ENCODE assay signal across 1 cellular context in the genomic region with DNA sequence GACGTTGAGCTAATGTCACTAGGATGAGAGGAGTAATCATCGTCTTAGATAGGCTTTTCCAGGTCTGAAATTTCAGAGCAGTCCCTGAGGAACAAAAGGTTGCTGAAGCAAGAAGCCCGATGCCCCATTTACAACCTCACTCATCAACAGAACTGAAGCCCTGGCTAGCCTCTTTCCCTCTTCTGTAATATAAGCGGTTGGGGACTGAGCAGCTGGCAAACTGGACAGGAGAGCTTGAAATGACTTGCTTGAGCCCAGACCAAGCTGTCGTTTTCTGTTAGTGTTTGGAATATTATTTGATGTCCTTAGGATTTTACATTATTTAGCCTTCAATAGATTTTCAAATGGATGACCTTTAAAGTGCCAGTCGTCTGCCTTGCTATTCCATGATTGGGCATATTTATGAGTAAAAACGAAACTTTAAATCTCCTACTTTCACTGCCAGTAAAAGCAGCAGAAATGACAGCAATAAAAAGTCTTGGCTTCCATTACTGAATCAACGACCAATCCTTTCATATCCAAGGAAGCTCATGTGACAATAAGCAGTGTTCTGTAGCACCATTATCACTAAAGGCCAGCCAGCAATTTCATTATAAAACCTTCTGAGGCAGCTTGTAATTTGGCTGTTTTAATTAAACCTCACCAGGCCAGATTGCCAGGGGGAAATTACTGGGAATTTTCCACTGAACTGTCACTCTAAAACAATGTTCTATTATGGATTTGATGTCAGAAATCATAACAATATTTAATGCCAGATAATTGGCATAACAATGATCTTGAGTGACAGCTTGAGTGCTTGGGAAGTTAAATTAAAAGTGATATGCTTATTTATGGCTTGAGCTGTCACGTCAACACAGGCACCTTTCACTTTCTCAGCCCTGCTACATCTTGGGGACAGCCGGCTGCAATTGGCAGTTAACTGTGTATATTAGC.
TF ChIP-seq lines count a peak whose summit lies in the region.

No MANE protein-coding gene starts in this region.

TF ChIP-seq in K562, 482 proteins besides CTCF, POLR2A, EP300 and RAD21 (continues in another document):
- TF ChIP-seq, protein P1, sequence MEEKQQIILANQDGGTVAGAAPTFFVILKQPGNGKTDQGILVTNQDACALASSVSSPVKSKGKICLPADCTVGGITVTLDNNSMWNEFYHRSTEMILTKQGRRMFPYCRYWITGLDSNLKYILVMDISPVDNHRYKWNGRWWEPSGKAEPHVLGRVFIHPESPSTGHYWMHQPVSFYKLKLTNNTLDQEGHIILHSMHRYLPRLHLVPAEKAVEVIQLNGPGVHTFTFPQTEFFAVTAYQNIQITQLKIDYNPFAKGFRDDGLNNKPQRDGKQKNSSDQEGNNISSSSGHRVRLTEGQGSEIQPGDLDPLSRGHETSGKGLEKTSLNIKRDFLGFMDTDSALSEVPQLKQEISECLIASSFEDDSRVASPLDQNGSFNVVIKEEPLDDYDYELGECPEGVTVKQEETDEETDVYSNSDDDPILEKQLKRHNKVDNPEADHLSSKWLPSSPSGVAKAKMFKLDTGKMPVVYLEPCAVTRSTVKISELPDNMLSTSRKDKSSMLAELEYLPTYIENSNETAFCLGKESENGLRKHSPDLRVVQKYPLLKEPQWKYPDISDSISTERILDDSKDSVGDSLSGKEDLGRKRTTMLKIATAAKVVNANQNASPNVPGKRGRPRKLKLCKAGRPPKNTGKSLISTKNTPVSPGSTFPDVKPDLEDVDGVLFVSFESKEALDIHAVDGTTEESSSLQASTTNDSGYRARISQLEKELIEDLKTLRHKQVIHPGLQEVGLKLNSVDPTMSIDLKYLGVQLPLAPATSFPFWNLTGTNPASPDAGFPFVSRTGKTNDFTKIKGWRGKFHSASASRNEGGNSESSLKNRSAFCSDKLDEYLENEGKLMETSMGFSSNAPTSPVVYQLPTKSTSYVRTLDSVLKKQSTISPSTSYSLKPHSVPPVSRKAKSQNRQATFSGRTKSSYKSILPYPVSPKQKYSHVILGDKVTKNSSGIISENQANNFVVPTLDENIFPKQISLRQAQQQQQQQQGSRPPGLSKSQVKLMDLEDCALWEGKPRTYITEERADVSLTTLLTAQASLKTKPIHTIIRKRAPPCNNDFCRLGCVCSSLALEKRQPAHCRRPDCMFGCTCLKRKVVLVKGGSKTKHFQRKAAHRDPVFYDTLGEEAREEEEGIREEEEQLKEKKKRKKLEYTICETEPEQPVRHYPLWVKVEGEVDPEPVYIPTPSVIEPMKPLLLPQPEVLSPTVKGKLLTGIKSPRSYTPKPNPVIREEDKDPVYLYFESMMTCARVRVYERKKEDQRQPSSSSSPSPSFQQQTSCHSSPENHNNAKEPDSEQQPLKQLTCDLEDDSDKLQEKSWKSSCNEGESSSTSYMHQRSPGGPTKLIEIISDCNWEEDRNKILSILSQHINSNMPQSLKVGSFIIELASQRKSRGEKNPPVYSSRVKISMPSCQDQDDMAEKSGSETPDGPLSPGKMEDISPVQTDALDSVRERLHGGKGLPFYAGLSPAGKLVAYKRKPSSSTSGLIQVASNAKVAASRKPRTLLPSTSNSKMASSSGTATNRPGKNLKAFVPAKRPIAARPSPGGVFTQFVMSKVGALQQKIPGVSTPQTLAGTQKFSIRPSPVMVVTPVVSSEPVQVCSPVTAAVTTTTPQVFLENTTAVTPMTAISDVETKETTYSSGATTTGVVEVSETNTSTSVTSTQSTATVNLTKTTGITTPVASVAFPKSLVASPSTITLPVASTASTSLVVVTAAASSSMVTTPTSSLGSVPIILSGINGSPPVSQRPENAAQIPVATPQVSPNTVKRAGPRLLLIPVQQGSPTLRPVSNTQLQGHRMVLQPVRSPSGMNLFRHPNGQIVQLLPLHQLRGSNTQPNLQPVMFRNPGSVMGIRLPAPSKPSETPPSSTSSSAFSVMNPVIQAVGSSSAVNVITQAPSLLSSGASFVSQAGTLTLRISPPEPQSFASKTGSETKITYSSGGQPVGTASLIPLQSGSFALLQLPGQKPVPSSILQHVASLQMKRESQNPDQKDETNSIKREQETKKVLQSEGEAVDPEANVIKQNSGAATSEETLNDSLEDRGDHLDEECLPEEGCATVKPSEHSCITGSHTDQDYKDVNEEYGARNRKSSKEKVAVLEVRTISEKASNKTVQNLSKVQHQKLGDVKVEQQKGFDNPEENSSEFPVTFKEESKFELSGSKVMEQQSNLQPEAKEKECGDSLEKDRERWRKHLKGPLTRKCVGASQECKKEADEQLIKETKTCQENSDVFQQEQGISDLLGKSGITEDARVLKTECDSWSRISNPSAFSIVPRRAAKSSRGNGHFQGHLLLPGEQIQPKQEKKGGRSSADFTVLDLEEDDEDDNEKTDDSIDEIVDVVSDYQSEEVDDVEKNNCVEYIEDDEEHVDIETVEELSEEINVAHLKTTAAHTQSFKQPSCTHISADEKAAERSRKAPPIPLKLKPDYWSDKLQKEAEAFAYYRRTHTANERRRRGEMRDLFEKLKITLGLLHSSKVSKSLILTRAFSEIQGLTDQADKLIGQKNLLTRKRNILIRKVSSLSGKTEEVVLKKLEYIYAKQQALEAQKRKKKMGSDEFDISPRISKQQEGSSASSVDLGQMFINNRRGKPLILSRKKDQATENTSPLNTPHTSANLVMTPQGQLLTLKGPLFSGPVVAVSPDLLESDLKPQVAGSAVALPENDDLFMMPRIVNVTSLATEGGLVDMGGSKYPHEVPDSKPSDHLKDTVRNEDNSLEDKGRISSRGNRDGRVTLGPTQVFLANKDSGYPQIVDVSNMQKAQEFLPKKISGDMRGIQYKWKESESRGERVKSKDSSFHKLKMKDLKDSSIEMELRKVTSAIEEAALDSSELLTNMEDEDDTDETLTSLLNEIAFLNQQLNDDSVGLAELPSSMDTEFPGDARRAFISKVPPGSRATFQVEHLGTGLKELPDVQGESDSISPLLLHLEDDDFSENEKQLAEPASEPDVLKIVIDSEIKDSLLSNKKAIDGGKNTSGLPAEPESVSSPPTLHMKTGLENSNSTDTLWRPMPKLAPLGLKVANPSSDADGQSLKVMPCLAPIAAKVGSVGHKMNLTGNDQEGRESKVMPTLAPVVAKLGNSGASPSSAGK (IDR thresholded peaks at IDR 0.05), result no peak
- TF ChIP-seq SMAD2 (IDR thresholded peaks at IDR 0.05; ENCODE audit: low read depth, low read length), result no peak
- TF ChIP-seq, protein P2, sequence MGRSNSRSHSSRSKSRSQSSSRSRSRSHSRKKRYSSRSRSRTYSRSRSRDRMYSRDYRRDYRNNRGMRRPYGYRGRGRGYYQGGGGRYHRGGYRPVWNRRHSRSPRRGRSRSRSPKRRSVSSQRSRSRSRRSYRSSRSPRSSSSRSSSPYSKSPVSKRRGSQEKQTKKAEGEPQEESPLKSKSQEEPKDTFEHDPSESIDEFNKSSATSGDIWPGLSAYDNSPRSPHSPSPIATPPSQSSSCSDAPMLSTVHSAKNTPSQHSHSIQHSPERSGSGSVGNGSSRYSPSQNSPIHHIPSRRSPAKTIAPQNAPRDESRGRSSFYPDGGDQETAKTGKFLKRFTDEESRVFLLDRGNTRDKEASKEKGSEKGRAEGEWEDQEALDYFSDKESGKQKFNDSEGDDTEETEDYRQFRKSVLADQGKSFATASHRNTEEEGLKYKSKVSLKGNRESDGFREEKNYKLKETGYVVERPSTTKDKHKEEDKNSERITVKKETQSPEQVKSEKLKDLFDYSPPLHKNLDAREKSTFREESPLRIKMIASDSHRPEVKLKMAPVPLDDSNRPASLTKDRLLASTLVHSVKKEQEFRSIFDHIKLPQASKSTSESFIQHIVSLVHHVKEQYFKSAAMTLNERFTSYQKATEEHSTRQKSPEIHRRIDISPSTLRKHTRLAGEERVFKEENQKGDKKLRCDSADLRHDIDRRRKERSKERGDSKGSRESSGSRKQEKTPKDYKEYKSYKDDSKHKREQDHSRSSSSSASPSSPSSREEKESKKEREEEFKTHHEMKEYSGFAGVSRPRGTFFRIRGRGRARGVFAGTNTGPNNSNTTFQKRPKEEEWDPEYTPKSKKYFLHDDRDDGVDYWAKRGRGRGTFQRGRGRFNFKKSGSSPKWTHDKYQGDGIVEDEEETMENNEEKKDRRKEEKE (IDR thresholded peaks at IDR 0.05; ENCODE audit: borderline replicate concordance in 1 of 2, control insufficient read depth in 1 of 2, low read depth in 2 of 2, low read length in 1 of 2), result no peak
- no peak for TF ChIP-seq SNIP1 (IDR thresholded peaks at IDR 0.05; ENCODE audit: low read depth)
- no peak for TF ChIP-seq SMC3 (conservative IDR thresholded peaks at IDR 0.05; ENCODE audit: insufficient read depth, low read depth, low read length)
- TF ChIP-seq NRF1 (conservative IDR thresholded peaks at IDR 0.05 in 1 of 2, IDR thresholded peaks at IDR 0.05 in 1 of 2), result no peak
- no peak for TF ChIP-seq ZNF253 (CRISPR knock-in tag; conservative IDR thresholded peaks at IDR 0.05)
- no peak for TF ChIP-seq BCOR (IDR thresholded peaks at IDR 0.05)
- TF ChIP-seq, protein P3, sequence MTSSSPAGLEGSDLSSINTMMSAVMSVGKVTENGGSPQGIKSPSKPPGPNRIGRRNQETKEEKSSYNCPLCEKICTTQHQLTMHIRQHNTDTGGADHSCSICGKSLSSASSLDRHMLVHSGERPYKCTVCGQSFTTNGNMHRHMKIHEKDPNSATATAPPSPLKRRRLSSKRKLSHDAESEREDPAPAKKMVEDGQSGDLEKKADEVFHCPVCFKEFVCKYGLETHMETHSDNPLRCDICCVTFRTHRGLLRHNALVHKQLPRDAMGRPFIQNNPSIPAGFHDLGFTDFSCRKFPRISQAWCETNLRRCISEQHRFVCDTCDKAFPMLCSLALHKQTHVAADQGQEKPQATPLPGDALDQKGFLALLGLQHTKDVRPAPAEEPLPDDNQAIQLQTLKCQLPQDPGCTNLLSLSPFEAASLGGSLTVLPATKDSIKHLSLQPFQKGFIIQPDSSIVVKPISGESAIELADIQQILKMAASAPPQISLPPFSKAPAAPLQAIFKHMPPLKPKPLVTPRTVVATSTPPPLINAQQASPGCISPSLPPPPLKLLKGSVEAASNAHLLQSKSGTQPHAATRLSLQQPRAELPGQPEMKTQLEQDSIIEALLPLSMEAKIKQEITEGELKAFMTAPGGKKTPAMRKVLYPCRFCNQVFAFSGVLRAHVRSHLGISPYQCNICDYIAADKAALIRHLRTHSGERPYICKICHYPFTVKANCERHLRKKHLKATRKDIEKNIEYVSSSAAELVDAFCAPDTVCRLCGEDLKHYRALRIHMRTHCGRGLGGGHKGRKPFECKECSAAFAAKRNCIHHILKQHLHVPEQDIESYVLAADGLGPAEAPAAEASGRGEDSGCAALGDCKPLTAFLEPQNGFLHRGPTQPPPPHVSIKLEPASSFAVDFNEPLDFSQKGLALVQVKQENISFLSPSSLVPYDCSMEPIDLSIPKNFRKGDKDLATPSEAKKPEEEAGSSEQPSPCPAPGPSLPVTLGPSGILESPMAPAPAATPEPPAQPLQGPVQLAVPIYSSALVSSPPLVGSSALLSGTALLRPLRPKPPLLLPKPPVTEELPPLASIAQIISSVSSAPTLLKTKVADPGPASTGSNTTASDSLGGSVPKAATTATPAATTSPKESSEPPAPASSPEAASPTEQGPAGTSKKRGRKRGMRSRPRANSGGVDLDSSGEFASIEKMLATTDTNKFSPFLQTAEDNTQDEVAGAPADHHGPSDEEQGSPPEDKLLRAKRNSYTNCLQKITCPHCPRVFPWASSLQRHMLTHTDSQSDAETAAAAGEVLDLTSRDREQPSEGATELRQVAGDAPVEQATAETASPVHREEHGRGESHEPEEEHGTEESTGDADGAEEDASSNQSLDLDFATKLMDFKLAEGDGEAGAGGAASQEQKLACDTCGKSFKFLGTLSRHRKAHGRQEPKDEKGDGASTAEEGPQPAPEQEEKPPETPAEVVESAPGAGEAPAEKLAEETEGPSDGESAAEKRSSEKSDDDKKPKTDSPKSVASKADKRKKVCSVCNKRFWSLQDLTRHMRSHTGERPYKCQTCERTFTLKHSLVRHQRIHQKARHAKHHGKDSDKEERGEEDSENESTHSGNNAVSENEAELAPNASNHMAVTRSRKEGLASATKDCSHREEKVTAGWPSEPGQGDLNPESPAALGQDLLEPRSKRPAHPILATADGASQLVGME (CRISPR knock-in tag; IDR thresholded peaks at IDR 0.05), result no peak
- peak; percentile 54 for TF ChIP-seq MEIS2 (IDR thresholded peaks at IDR 0.05; ENCODE audit: partially characterized antibody)
- no peak for TF ChIP-seq ZZZ3 (IDR thresholded peaks at IDR 0.05)
- no peak for TF ChIP-seq HIVEP1 (CRISPR knock-in tag; IDR thresholded peaks at IDR 0.05)
- TF ChIP-seq TCF7L2 (IDR thresholded peaks at IDR 0.05; ENCODE audit: low read depth, low read length), result no peak
- TF ChIP-seq GATAD2A (IDR thresholded peaks at IDR 0.05), result no peak
- TF ChIP-seq SMARCE1 (IDR thresholded peaks at IDR 0.05), result no peak
- no peak for TF ChIP-seq TAF7 (tag; IDR thresholded peaks at IDR 0.05)
- TF ChIP-seq CBFA2T2 (conservative IDR thresholded peaks at IDR 0.05), result no peak
- TF ChIP-seq, protein P4, sequence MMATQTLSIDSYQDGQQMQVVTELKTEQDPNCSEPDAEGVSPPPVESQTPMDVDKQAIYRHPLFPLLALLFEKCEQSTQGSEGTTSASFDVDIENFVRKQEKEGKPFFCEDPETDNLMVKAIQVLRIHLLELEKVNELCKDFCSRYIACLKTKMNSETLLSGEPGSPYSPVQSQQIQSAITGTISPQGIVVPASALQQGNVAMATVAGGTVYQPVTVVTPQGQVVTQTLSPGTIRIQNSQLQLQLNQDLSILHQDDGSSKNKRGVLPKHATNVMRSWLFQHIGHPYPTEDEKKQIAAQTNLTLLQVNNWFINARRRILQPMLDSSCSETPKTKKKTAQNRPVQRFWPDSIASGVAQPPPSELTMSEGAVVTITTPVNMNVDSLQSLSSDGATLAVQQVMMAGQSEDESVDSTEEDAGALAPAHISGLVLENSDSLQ (IDR thresholded peaks at IDR 0.05), result peak; percentile 86
- TF ChIP-seq, protein P5, sequence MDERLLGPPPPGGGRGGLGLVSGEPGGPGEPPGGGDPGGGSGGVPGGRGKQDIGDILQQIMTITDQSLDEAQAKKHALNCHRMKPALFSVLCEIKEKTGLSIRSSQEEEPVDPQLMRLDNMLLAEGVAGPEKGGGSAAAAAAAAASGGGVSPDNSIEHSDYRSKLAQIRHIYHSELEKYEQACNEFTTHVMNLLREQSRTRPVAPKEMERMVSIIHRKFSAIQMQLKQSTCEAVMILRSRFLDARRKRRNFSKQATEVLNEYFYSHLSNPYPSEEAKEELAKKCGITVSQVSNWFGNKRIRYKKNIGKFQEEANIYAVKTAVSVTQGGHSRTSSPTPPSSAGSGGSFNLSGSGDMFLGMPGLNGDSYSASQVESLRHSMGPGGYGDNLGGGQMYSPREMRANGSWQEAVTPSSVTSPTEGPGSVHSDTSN (CRISPR knock-in tag; IDR thresholded peaks at IDR 0.05; ENCODE audit: low read depth), result no peak
- TF ChIP-seq, protein P5 (tag; conservative IDR thresholded peaks at IDR 0.05; ENCODE audit: low read depth), result peak; percentile 36; the same call in 1 of the 2 replicates
- TF ChIP-seq ZNF274 (IDR thresholded peaks at IDR 0.05; ENCODE audit: borderline replicate concordance, low read depth, low read length), result no peak
- no peak for TF ChIP-seq CSDE1 (IDR thresholded peaks at IDR 0.05)
